15 cellular contexts compared by ENCODE assay signal in genomic region chr7:114269714-114270113, GRCh38.
"Had no signal": no experiment of that assay in that cellular context is flagged by ENCODE, and none has a peak within 500 bp of the region (broad histone marks: within the 10 kb centered on the region; RNA-seq: fewer than 3 reads in every experiment).

No MANE protein-coding gene starts in this region.

- DNase-seq: esophagus squamous epithelium; glutamatergic neuron; immature natural killer cell; left ventricle myocardium inferior; lower lobe of right lung; natural killer cell; posterior cingulate gyrus; sigmoid colon; stimulated activated CD4-positive, alpha-beta T cell treated with anti-CD3 and anti-CD28 coated beads, Interleukin-2, amount 100 ng/mL, for 24 hours; stimulated activated CD4-positive, alpha-beta T cell treated with anti-CD3 and anti-CD28 coated beads, Interleukin-4, amount 100 ng/mL, for 4 hours; stimulated activated naive B cell treated with anti-CD40 and anti-IgM and Interleukin-4, amounts not matched to agents 10 μg/mL and 1 μg/mL and 100 μg/mL, for 72 hours; stimulated activated naive CD8-positive, alpha-beta T cell treated with anti-CD3 and anti-CD28 coated beads, Interleukin-15, amount 100 ng/mL, for 72 hours; testis; upper lobe of right lung had no signal

- ATAC-seq: gastroesophageal sphincter; lower lobe of right lung; natural killer cell; stimulated activated naive B cell treated with anti-CD40 and anti-IgM and Interleukin-4, amounts not matched to agents 10 μg/mL and 1 μg/mL and 100 μg/mL, for 72 hours; stimulated activated naive CD8-positive, alpha-beta T cell treated with anti-CD3 and anti-CD28 coated beads, Interleukin-15, amount 100 ng/mL, for 72 hours; upper lobe of right lung had no signal
